9 cellular contexts compared by ENCODE assay signal in the genomic region with DNA sequence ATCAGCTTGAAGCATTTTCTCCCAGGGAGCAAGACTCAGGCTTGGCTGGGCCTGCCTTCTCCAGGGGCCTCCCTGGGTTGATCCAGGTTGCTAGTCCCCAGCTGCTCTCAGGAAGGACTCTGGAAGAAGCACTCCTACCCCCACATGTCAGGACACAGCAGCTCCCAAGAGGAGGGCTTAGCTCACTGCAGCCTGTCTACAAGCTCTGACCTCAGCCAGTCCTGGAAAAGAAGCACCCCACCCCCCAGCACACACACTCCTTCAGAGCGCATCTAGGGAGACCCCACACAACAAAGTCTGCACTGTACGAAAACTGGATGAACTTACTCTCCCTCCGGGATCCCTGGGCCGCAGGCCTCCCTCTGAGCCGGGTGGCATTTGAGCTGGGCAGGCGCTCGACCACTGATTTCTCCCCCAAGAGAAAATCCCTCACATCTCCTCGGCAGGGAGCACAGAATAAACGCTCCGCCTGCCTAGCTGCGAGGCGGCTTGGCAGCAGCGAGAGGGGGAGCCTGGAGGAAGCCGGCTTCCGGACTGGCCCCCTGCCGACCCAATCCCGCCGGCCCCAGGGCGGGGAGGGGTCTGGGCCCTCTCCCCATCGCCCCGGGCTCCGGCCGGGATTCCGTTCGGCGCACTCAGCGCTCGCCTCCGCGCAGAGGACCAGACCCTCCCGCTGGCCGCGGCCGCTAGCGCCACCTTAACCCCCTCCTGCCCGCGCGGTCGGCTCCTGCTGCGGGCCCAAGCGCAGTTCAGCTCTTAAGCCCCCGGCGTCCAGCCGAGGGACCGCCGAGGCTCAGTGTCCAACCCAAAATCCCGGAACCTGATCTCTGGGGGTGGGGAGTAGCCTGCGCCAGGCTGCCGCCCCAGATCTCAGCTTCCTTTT. TPM values are rescaled to one million over a fixed set of nuclear protein-coding genes. Genes with fewer than 3 reads are reported as not detected.
A peak's percentile ranks its signal among the peaks of the same experiment; 100 is the strongest.
DNase-seq lines count a peak whose midpoint lies in the region; ATAC-seq, FAIRE-seq and TF ChIP-seq lines count a peak whose summit lies in the region.
"Had no signal": no experiment of that assay in that cellular context is flagged by ENCODE, and none has a peak within 500 bp of the region (broad histone marks: within the 10 kb centered on the region; RNA-seq: fewer than 3 reads in every experiment).

A gene (minus strand): TSS at position 458 of the 883 bp plus-strand sequence. CDS start 1,576 bp downstream, outside the sequence.

- H3K27me3 Mint-ChIP-seq in astrocyte (ENCODE audit: low read depth, unreplicated experiment), result peaks cover 68% of the 10 kb centered on the region

- H3K27me3 ChIP-seq in astrocyte (ENCODE audit: insufficient read depth, low read length) (peaks cover 52% of the 10 kb centered on the region), iPS-15b (ENCODE audit: control insufficient read depth, insufficient read depth, low read length) (peaks cover 84% of the 10 kb centered on the region)

- H3K36me3 ChIP-seq in astrocyte (ENCODE audit: insufficient read depth, low read length), result no peaks in the 10 kb centered on the region
- no peaks in the 10 kb centered on the region for H3K36me3 ChIP-seq in iPS-15b (ENCODE audit: control insufficient read depth, insufficient read depth, low read length)

- no peaks in the 10 kb centered on the region for H3K36me3 Mint-ChIP-seq in astrocyte (ENCODE audit: low read depth, unreplicated experiment)

- H3K4me3 ChIP-seq in astrocyte (ENCODE audit: insufficient read depth, low read depth, low read length) (peak within 1 kb of the TSS; percentile 44), iPS-15b (ENCODE audit: low read depth, low read length) (peak within 1 kb of the TSS; percentile 80), retinal pigment epithelial cell (ENCODE audit: low read length) (peak within 1 kb of the TSS; percentile 40)

- DNase-seq in COR-L47 (lab: John Stamatoyannopoulos, UW) (peak; percentile 36), NCI-H1092 (lab: John Stamatoyannopoulos, UW) (peak; percentile 39), astrocyte (ENCODE audit: low read depth) (peak; percentile 2), retinal pigment epithelial cell (ENCODE audit: low read depth) (no peak), SW480 (ENCODE audit: low spot score) (no peak)

- no peaks in the 10 kb centered on the region for H4K20me1 ChIP-seq in astrocyte (ENCODE audit: insufficient read depth, low read length)

- H3K9me3 Mint-ChIP-seq in astrocyte (ENCODE audit: unreplicated experiment), result peaks cover 1% of the 10 kb centered on the region

- H3K27ac Mint-ChIP-seq in astrocyte (ENCODE audit: unreplicated experiment), result no peak within 1 kb of the TSS

- H3K4me1 ChIP-seq in astrocyte (ENCODE audit: insufficient read depth, low read length), result peaks cover 8% of the 10 kb centered on the region
- H3K4me1 ChIP-seq in iPS-15b (ENCODE audit: control insufficient read depth, insufficient read depth, low read length), result peaks cover 9% of the 10 kb centered on the region

- H3K4me1 Mint-ChIP-seq in astrocyte (ENCODE audit: low read depth, unreplicated experiment), result peaks cover 9% of the 10 kb centered on the region

- H3K4me3 Mint-ChIP-seq in astrocyte (ENCODE audit: unreplicated experiment), result peak within 1 kb of the TSS; percentile 80

- H3K9ac ChIP-seq in astrocyte (ENCODE audit: low read length) (peak within 1 kb of the TSS; percentile 23), iPS-15b (ENCODE audit: low read depth, low read length) (no peak within 1 kb of the TSS)

- FAIRE-seq in astrocyte (lab: Jason Lieb, UNC), result no peak

- TF ChIP-seq CTCF in astrocyte (IDR thresholded peaks at IDR 0.05; ENCODE audit: insufficient read depth, low read depth, low read length) (no peak), retinal pigment epithelial cell (conservative IDR thresholded peaks at IDR 0.05; ENCODE audit: low read depth, low read length) (no peak)

- ATAC-seq in GM21367 (IDR thresholded peaks at IDR 0.05; ENCODE audit: unreplicated experiment) (no peak), GM18517 (IDR thresholded peaks at IDR 0.05; ENCODE audit: unreplicated experiment) (no peak)

- peak within 1 kb of the TSS; percentile 86 for H3K4me2 ChIP-seq in astrocyte (ENCODE audit: low read length)

- H3K79me2 ChIP-seq in astrocyte (ENCODE audit: insufficient read depth, low read length), result no peaks in the 10 kb centered on the region

- H3K27ac ChIP-seq in astrocyte (ENCODE audit: low read depth, low read length), result no peak within 1 kb of the TSS

- H3K9me3 ChIP-seq in astrocyte (ENCODE audit: insufficient read depth, low read depth, low read length) (no peaks in the 10 kb centered on the region), iPS-15b (ENCODE audit: control insufficient read depth, insufficient read depth, low read length) (no peaks in the 10 kb centered on the region)

- peak within 1 kb of the TSS; percentile 75 for H2AFZ ChIP-seq in astrocyte (ENCODE audit: low read depth, low read length)

RNA-seq across cellular contexts. Expression of the gene that starts here (rescaled TPM):
- 0.57 and 1.0 TPM in 2 replicates for total RNA-seq in astrocyte
- total RNA-seq: lung microvascular endothelial cell had no signal

Comparison
In these comparisons a context has a peak if more than half of its experiments do, and no peak if none do; other contexts are left out.
1. DNase-seq: peak in COR-L47 (single experiment), NCI-H1092 (single experiment) and astrocyte (single experiment); none in retinal pigment epithelial cell (single experiment) and SW480 (single experiment).
2. Peak in every context shown above with its lines, with median percentiles within 50 percentile points of each other: H3K4me3 ChIP-seq.